2 cellular contexts compared by ENCODE assay signal in the genomic region with DNA sequence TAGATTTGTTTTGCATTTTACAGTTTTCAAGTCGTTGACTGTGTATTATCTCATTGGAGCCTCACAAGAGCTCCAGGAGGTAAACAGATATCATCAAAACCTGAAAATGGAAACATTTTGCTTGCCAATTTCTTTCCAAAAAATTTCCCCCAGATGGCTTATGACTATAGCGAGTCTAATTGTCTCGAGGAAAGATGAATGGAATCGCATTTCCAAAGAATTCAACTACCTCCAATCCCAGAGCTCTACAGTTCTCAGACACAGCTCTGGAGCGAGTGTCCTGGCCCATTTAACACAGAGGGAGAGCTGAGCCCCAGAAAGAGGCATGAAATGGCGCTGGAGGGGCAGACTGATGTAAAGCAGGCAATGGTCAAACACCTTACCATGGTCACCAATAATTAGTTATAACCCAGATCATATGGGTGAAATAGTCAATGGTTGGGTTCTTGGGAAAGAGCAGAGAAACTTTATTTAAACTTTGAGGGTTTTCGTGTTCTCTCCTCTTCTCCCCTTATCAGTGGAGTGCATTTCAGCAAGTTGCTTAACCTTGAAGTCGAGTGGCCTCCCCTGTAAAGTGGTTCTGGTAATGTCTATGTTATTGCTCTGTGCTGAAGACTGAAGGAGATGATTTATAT.
TF ChIP-seq lines count a peak whose summit lies in the region.

No MANE protein-coding gene starts in this region.

TF ChIP-seq in A549, 52 proteins besides CTCF, POLR2A, EP300 and RAD21:
- TF ChIP-seq MAZ (IDR thresholded peaks at IDR 0.05; ENCODE audit: borderline replicate concordance, low read depth, low read length) (no peak), ZSCAN20 (CRISPR knock-in tag; IDR thresholded peaks at IDR 0.05) (no peak), RFX5 (IDR thresholded peaks at IDR 0.05) (no peak), ZC3H11A (IDR thresholded peaks at IDR 0.05) (no peak), KDM1A (IDR thresholded peaks at IDR 0.05; ENCODE audit: low read depth) (no peak), ESRRA (IDR thresholded peaks at IDR 0.05; ENCODE audit: borderline replicate concordance, low read length) (no peak), PHF8 (IDR thresholded peaks at IDR 0.05; ENCODE audit: borderline replicate concordance, low read depth) (no peak), HDAC2 (IDR thresholded peaks at IDR 0.05) (no peak), NPAS2 (CRISPR knock-in tag; IDR thresholded peaks at IDR 0.05; ENCODE audit: borderline replicate concordance) (no peak), HEYL (CRISPR knock-in tag; IDR thresholded peaks at IDR 0.05) (no peak)
- TF ChIP-seq, protein P1, sequence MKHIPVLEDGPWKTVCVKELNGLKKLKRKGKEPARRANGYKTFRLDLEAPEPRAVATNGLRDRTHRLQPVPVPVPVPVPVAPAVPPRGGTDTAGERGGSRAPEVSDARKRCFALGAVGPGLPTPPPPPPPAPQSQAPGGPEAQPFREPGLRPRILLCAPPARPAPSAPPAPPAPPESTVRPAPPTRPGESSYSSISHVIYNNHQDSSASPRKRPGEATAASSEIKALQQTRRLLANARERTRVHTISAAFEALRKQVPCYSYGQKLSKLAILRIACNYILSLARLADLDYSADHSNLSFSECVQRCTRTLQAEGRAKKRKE (CRISPR knock-in tag; IDR thresholded peaks at IDR 0.05; ENCODE audit: low read depth): no peak
- TF ChIP-seq, protein P2, sequence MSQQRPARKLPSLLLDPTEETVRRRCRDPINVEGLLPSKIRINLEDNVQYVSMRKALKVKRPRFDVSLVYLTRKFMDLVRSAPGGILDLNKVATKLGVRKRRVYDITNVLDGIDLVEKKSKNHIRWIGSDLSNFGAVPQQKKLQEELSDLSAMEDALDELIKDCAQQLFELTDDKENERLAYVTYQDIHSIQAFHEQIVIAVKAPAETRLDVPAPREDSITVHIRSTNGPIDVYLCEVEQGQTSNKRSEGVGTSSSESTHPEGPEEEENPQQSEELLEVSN (IDR thresholded peaks at IDR 0.05; ENCODE audit: borderline replicate concordance, low read depth): no peak
- TF ChIP-seq, protein P3, sequence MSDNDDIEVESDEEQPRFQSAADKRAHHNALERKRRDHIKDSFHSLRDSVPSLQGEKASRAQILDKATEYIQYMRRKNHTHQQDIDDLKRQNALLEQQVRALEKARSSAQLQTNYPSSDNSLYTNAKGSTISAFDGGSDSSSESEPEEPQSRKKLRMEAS (IDR thresholded peaks at IDR 0.05): no peak
- TF ChIP-seq, protein P4, sequence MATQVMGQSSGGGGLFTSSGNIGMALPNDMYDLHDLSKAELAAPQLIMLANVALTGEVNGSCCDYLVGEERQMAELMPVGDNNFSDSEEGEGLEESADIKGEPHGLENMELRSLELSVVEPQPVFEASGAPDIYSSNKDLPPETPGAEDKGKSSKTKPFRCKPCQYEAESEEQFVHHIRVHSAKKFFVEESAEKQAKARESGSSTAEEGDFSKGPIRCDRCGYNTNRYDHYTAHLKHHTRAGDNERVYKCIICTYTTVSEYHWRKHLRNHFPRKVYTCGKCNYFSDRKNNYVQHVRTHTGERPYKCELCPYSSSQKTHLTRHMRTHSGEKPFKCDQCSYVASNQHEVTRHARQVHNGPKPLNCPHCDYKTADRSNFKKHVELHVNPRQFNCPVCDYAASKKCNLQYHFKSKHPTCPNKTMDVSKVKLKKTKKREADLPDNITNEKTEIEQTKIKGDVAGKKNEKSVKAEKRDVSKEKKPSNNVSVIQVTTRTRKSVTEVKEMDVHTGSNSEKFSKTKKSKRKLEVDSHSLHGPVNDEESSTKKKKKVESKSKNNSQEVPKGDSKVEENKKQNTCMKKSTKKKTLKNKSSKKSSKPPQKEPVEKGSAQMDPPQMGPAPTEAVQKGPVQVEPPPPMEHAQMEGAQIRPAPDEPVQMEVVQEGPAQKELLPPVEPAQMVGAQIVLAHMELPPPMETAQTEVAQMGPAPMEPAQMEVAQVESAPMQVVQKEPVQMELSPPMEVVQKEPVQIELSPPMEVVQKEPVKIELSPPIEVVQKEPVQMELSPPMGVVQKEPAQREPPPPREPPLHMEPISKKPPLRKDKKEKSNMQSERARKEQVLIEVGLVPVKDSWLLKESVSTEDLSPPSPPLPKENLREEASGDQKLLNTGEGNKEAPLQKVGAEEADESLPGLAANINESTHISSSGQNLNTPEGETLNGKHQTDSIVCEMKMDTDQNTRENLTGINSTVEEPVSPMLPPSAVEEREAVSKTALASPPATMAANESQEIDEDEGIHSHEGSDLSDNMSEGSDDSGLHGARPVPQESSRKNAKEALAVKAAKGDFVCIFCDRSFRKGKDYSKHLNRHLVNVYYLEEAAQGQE (IDR thresholded peaks at IDR 0.05): no peak
- TF ChIP-seq, protein P5, sequence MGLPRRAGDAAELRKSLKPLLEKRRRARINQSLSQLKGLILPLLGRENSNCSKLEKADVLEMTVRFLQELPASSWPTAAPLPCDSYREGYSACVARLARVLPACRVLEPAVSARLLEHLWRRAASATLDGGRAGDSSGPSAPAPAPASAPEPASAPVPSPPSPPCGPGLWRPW (IDR thresholded peaks at IDR 0.05): no peak

TF ChIP-seq in K562, 482 proteins besides CTCF, POLR2A, EP300 and RAD21 (continues in another document):
- TF ChIP-seq, protein P6, sequence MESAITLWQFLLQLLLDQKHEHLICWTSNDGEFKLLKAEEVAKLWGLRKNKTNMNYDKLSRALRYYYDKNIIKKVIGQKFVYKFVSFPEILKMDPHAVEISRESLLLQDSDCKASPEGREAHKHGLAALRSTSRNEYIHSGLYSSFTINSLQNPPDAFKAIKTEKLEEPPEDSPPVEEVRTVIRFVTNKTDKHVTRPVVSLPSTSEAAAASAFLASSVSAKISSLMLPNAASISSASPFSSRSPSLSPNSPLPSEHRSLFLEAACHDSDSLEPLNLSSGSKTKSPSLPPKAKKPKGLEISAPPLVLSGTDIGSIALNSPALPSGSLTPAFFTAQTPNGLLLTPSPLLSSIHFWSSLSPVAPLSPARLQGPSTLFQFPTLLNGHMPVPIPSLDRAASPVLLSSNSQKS (CRISPR knock-in tag; IDR thresholded peaks at IDR 0.05): no peak
- TF ChIP-seq, protein P7, sequence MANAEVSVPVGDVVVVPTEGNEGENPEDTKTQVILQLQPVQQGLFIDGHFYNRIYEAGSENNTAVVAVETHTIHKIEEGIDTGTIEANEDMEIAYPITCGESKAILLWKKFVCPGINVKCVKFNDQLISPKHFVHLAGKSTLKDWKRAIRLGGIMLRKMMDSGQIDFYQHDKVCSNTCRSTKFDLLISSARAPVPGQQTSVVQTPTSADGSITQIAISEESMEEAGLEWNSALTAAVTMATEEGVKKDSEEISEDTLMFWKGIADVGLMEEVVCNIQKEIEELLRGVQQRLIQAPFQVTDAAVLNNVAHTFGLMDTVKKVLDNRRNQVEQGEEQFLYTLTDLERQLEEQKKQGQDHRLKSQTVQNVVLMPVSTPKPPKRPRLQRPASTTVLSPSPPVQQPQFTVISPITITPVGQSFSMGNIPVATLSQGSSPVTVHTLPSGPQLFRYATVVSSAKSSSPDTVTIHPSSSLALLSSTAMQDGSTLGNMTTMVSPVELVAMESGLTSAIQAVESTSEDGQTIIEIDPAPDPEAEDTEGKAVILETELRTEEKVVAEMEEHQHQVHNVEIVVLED (CRISPR knock-in tag; IDR thresholded peaks at IDR 0.05): no peak
- TF ChIP-seq RFX5 (IDR thresholded peaks at IDR 0.05; ENCODE audit: low read depth, low read length): no peak
- no peak for TF ChIP-seq PCBP2 (IDR thresholded peaks at IDR 0.05; ENCODE audit: low read depth, low read length, poor library complexity, severe bottlenecking)
- TF ChIP-seq ZBTB1 (CRISPR knock-in tag; IDR thresholded peaks at IDR 0.05; ENCODE audit: borderline replicate concordance, low read depth): no peak
- TF ChIP-seq MYNN (IDR thresholded peaks at IDR 0.05): no peak
- TF ChIP-seq MYNN (CRISPR knock-in tag; IDR thresholded peaks at IDR 0.05): no peak
- TF ChIP-seq, protein P8, sequence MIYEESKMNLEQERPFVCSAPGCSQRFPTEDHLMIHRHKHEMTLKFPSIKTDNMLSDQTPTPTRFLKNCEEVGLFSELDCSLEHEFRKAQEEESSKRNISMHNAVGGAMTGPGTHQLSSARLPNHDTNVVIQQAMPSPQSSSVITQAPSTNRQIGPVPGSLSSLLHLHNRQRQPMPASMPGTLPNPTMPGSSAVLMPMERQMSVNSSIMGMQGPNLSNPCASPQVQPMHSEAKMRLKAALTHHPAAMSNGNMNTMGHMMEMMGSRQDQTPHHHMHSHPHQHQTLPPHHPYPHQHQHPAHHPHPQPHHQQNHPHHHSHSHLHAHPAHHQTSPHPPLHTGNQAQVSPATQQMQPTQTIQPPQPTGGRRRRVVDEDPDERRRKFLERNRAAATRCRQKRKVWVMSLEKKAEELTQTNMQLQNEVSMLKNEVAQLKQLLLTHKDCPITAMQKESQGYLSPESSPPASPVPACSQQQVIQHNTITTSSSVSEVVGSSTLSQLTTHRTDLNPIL (CRISPR knock-in tag; IDR thresholded peaks at IDR 0.05): no peak
- TF ChIP-seq ZNF239 (CRISPR knock-in tag; IDR thresholded peaks at IDR 0.05): no peak
- TF ChIP-seq, protein P9, sequence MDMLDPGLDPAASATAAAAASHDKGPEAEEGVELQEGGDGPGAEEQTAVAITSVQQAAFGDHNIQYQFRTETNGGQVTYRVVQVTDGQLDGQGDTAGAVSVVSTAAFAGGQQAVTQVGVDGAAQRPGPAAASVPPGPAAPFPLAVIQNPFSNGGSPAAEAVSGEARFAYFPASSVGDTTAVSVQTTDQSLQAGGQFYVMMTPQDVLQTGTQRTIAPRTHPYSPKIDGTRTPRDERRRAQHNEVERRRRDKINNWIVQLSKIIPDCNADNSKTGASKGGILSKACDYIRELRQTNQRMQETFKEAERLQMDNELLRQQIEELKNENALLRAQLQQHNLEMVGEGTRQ (CRISPR knock-in tag; IDR thresholded peaks at IDR 0.05): no peak
- TF ChIP-seq, protein P10, sequence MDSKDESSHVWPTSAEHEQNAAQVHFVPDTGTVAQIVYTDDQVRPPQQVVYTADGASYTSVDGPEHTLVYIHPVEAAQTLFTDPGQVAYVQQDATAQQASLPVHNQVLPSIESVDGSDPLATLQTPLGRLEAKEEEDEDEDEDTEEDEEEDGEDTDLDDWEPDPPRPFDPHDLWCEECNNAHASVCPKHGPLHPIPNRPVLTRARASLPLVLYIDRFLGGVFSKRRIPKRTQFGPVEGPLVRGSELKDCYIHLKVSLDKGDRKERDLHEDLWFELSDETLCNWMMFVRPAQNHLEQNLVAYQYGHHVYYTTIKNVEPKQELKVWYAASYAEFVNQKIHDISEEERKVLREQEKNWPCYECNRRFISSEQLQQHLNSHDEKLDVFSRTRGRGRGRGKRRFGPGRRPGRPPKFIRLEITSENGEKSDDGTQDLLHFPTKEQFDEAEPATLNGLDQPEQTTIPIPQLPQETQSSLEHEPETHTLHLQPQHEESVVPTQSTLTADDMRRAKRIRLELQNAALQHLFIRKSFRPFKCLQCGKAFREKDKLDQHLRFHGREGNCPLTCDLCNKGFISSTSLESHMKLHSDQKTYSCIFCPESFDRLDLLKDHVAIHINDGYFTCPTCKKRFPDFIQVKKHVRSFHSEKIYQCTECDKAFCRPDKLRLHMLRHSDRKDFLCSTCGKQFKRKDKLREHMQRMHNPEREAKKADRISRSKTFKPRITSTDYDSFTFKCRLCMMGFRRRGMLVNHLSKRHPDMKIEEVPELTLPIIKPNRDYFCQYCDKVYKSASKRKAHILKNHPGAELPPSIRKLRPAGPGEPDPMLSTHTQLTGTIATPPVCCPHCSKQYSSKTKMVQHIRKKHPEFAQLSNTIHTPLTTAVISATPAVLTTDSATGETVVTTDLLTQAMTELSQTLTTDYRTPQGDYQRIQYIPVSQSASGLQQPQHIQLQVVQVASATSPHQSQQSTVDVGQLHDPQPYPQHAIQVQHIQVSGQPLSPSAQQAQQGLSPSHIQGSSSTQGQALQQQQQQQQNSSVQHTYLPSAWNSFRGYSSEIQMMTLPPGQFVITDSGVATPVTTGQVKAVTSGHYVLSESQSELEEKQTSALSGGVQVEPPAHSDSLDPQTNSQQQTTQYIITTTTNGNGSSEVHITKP (IDR thresholded peaks at IDR 0.05; ENCODE audit: partially characterized antibody): peak; percentile 75
- no peak for TF ChIP-seq DACH1 (IDR thresholded peaks at IDR 0.05; ENCODE audit: partially characterized antibody)
- peak; percentile 74 for TF ChIP-seq CEBPB (tag; IDR thresholded peaks at IDR 0.05)
- no peak for TF ChIP-seq PRPF4 (IDR thresholded peaks at IDR 0.05; ENCODE audit: insufficient read depth, low read depth, low read length, poor library complexity, severe bottlenecking)
- TF ChIP-seq, protein P11, sequence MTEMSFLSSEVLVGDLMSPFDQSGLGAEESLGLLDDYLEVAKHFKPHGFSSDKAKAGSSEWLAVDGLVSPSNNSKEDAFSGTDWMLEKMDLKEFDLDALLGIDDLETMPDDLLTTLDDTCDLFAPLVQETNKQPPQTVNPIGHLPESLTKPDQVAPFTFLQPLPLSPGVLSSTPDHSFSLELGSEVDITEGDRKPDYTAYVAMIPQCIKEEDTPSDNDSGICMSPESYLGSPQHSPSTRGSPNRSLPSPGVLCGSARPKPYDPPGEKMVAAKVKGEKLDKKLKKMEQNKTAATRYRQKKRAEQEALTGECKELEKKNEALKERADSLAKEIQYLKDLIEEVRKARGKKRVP (CRISPR knock-in tag; IDR thresholded peaks at IDR 0.05): no peak
- no peak for TF ChIP-seq SNRNP70 (optimal IDR thresholded peaks at IDR 0.05; ENCODE audit: low read depth, low read length)
- TF ChIP-seq NBN (IDR thresholded peaks at IDR 0.05; ENCODE audit: low read depth): no peak
- TF ChIP-seq, protein P12, sequence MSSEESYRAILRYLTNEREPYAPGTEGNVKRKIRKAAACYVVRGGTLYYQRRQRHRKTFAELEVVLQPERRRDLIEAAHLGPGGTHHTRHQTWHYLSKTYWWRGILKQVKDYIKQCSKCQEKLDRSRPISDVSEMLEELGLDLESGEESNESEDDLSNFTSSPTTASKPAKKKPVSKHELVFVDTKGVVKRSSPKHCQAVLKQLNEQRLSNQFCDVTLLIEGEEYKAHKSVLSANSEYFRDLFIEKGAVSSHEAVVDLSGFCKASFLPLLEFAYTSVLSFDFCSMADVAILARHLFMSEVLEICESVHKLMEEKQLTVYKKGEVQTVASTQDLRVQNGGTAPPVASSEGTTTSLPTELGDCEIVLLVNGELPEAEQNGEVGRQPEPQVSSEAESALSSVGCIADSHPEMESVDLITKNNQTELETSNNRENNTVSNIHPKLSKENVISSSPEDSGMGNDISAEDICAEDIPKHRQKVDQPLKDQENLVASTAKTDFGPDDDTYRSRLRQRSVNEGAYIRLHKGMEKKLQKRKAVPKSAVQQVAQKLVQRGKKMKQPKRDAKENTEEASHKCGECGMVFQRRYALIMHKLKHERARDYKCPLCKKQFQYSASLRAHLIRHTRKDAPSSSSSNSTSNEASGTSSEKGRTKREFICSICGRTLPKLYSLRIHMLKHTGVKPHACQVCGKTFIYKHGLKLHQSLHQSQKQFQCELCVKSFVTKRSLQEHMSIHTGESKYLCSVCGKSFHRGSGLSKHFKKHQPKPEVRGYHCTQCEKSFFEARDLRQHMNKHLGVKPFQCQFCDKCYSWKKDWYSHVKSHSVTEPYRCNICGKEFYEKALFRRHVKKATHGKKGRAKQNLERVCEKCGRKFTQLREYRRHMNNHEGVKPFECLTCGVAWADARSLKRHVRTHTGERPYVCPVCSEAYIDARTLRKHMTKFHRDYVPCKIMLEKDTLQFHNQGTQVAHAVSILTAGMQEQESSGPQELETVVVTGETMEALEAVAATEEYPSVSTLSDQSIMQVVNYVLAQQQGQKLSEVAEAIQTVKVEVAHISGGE (CRISPR knock-in tag; IDR thresholded peaks at IDR 0.05): no peak
- peak; percentile 48; the same call in 1 of the 2 replicates for TF ChIP-seq LEF1 (IDR thresholded peaks at IDR 0.05)
- TF ChIP-seq HNRNPLL (IDR thresholded peaks at IDR 0.05; ENCODE audit: low read depth, low read length, poor library complexity, severe bottlenecking): peak; percentile 36
- TF ChIP-seq, protein P13, sequence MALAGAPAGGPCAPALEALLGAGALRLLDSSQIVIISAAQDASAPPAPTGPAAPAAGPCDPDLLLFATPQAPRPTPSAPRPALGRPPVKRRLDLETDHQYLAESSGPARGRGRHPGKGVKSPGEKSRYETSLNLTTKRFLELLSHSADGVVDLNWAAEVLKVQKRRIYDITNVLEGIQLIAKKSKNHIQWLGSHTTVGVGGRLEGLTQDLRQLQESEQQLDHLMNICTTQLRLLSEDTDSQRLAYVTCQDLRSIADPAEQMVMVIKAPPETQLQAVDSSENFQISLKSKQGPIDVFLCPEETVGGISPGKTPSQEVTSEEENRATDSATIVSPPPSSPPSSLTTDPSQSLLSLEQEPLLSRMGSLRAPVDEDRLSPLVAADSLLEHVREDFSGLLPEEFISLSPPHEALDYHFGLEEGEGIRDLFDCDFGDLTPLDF (CRISPR knock-in tag; IDR thresholded peaks at IDR 0.05): no peak
